In genomic region chr10:93546995-93547394, GRCh38 we compare ENCODE assay signal across 4 cellular contexts. TPM values are rescaled to one million over a fixed set of nuclear protein-coding genes. Genes with fewer than 3 reads are reported as not detected.
"Had no signal": no experiment of that assay in that cellular context is flagged by ENCODE, and none has a peak within 500 bp of the region (broad histone marks: within the 10 kb centered on the region; RNA-seq: fewer than 3 reads in every experiment).

No MANE protein-coding gene starts in this region.

RNA-seq across cellular contexts. Expression of gene FFAR4, which starts 19.5 kb away (rescaled TPM):
- total RNA-seq: GM23338, H1, H9 had no signal
- polyA plus RNA-seq: H1, IgD-negative memory B cell had no signal

RNA-seq across cellular contexts. Expression of gene RBP4, which starts 54.0 kb away (rescaled TPM):
- total RNA-seq: H9 had no signal
- polyA plus RNA-seq: IgD-negative memory B cell had no signal
